ENCODE assay signal across 10 cellular contexts in genomic region chr15:93987068-93987467, GRCh38.
DNase-seq lines count a peak whose midpoint lies in the region; ATAC-seq and TF ChIP-seq lines count a peak whose summit lies in the region.
"Had no signal": no experiment of that assay in that cellular context is flagged by ENCODE, and none has a peak within 500 bp of the region (broad histone marks: within the 10 kb centered on the region; RNA-seq: fewer than 3 reads in every experiment).

No MANE protein-coding gene starts in this region.

- 60 to 70% methylated on average over 5 of the region's 5 CpGs for WGBS in body of pancreas, 2 donors

- TF ChIP-seq POLR2A in body of pancreas (IDR thresholded peaks at IDR 0.05) = no peak

- no peaks in the 10 kb centered on the region for H3K4me1 ChIP-seq in body of pancreas
- H3K4me1 ChIP-seq: thyroid gland had no signal

- H3K27ac ChIP-seq in body of pancreas = no peak overlapping the region
- H3K27ac ChIP-seq: thyroid gland had no signal

- ATAC-seq in GM18502 (IDR thresholded peaks at IDR 0.05; ENCODE audit: poor library complexity, unreplicated experiment) = peak; percentile 68
- peak; percentile 66 for ATAC-seq in GM21723 (IDR thresholded peaks at IDR 0.05; ENCODE audit: unreplicated experiment)
- ATAC-seq in body of pancreas = no peak

- H3K27me3 ChIP-seq in body of pancreas = no peaks in the 10 kb centered on the region
- H3K27me3 ChIP-seq: thyroid gland had no signal

- H3K9me3 ChIP-seq in body of pancreas = no peaks in the 10 kb centered on the region
- H3K9me3 ChIP-seq: thyroid gland had no signal

- no peak overlapping the region for H3K4me3 ChIP-seq in body of pancreas
- H3K4me3 ChIP-seq: thyroid gland had no signal

- no peak for TF ChIP-seq CTCF in body of pancreas (IDR thresholded peaks at IDR 0.05)

- no peaks in the 10 kb centered on the region for H3K36me3 ChIP-seq in body of pancreas (replicated peaks in 1 of 2; ENCODE audit: insufficient read depth in 1 of 2, low read depth in 2 of 2)
- H3K36me3 ChIP-seq: thyroid gland had no signal

- peak; percentile 4 for DNase-seq in activated CD8-positive, alpha-beta memory T cell treated with anti-CD3 and anti-CD28 coated beads, Interleukin-2, amount 50 U/mL, for 24 hours (ENCODE audit: extremely low read depth)
- DNase-seq in stimulated activated CD4-positive, alpha-beta T cell treated with anti-CD3 and anti-CD28 coated beads, Interleukin-15, amount 100 ng/mL, for 48 hours (ENCODE audit: low read depth in 2 of 2) = peak; percentile 4 to 30
- DNase-seq in cortex of kidney (lab: John Stamatoyannopoulos, UW) = no peak
- no peak for DNase-seq in GF-D8 (lab: John Stamatoyannopoulos, UW)
- no peak for DNase-seq in NCI-H1105 (lab: John Stamatoyannopoulos, UW)
- DNase-seq in body of pancreas = no peak
- DNase-seq: NCI-H524 treated with DMSO at 0.1 percent for 48 hours, thyroid gland had no signal

- intact Hi-C loops in body of pancreas (cut with DNase I) = no loop called here

Comparison
In these comparisons a context has a peak if more than half of its experiments do, and no peak if none do; other contexts are left out.
1. DNase-seq: peak in activated CD8-positive, alpha-beta memory T cell treated with anti-CD3 and anti-CD28 coated beads, Interleukin-2, amount 50 U/mL, for 24 hours (single experiment) and stimulated activated CD4-positive, alpha-beta T cell treated with anti-CD3 and anti-CD28 coated beads, Interleukin-15, amount 100 ng/mL, for 48 hours (2 of 2); none in cortex of kidney (single experiment), GF-D8 (single experiment), NCI-H1105 (single experiment) and body of pancreas (0 of 4).